ENCODE assay signal across 7 cellular contexts in the genomic region with DNA sequence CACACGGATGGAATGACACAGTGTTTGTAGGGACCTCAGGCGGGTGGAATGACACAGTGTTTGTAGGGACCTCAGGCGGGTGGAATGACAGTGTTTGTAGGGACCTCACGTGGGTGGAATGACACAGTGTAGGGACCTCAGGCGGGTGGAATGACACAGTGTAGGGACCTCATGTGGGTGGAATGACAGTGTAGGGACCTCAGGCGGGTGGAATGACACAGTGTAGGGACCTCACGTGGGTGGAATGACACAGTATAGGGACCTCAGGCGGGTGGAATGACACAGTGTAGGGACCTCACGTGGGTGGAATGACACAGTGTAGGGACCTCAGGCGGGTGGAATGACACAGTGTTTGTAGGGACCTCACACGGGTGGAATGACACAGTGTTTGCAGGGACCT. TPM values are rescaled to one million over a fixed set of nuclear protein-coding genes. Genes with fewer than 3 reads are reported as not detected.
DNase-seq lines count a peak whose midpoint lies in the region; ATAC-seq, FAIRE-seq and TF ChIP-seq lines count a peak whose summit lies in the region.
"Not testable (repeated sequence)": the region's sequence is repeated elsewhere in the genome, so short reads cannot be mapped to it uniquely, and the experiment has no call there.

No MANE protein-coding gene starts in this region.

- in situ Hi-C loops in K562 (cut with MboI), result not testable (repeated sequence)

- peaks cover 20% of the 10 kb centered on the region for H3K36me3 ChIP-seq in K562 (ENCODE audit: control insufficient read depth, insufficient read depth, low read length)

- not testable (repeated sequence) for H3K4me3 ChIP-seq in K562

- intact Hi-C loops in activated CD4-positive, alpha-beta T cell treated with anti-CD3 and anti-CD28 coated beads for 36 hours (cut with DNase I, micrococcal nuclease); activated T-helper 2 cell treated with anti-CD3 and anti-CD28 coated beads, Interferon-gamma antibody, Interleukin-2, Interleukin-4, amounts not matched to agents 10 μg/mL and 5 μg/mL and 100 μg/mL, durations not matched to agents 14 hours and 24 hours and 36 hours (cut with micrococcal nuclease); K562 (cut with micrococcal nuclease): not testable (repeated sequence)

- peak overlapping the region; percentile 59; the same call in 1 of the 3 replicates for H3K27ac ChIP-seq in K562 (ENCODE audit: extremely low read depth, low read depth, low read length)

- H3K4me2 ChIP-seq in K562 (ENCODE audit: insufficient read depth, low read length), result not testable (repeated sequence)

- H3K79me2 ChIP-seq in K562 (ENCODE audit: control insufficient read depth, insufficient read depth, low read length), result peaks cover 80% of the 10 kb centered on the region

- not testable (repeated sequence) for TF ChIP-seq EP300 in K562 (IDR thresholded peaks at IDR 0.05; ENCODE audit: low read length)

- ATAC-seq in activated CD4-positive, alpha-beta T cell treated with anti-CD3 and anti-CD28 coated beads for 36 hours; K562: not testable (repeated sequence)

- H3K4me3 Mint-ChIP-seq in activated CD4-positive, alpha-beta T cell treated with anti-CD3 and anti-CD28 coated beads for 36 hours; activated T-helper 2 cell treated with anti-CD3 and anti-CD28 coated beads, Interferon-gamma antibody, Interleukin-2, Interleukin-4, amounts not matched to agents 10 μg/mL and 5 μg/mL and 100 μg/mL, durations not matched to agents 14 hours and 24 hours and 36 hours (ENCODE audit: low read depth); stimulated activated naive CD8-positive, alpha-beta T cell treated with anti-CD3 and anti-CD28 coated beads, Interleukin-15, Interleukin-2, amounts not matched to agents 100 ng/mL and 50 ng/mL, for 24 hours: not testable (repeated sequence)
- peak overlapping the region; percentile 30 for H3K4me3 Mint-ChIP-seq in activated naive CD4-positive, alpha-beta T cell treated with anti-CD3 and anti-CD28 coated beads, Interleukin-2, amount 50 U/mL, for 24 hours

- CTCF ChIA-PET in activated CD4-positive, alpha-beta T cell treated with anti-CD3 and anti-CD28 coated beads for 36 hours (lab: Charles Lee); K562 (lab: Yijun Ruan, JAX; ENCODE audit: low intra/inter-chr PET ratio): not testable (repeated sequence)

- not testable (repeated sequence) for H3K9ac ChIP-seq in K562 (ENCODE audit: insufficient read depth in 1 of 2, low read depth in 2 of 2, low read length in 2 of 2)

- not testable (repeated sequence) for H3K27me3 ChIP-seq in K562 (ENCODE audit: control insufficient read depth in 2 of 2, insufficient read depth in 2 of 2, low read length in 2 of 2)

- not testable (repeated sequence) for TF ChIP-seq RAD21 in K562 (CRISPR knock-in tag; conservative IDR thresholded peaks at IDR 0.05 in 1 of 2, IDR thresholded peaks at IDR 0.05 in 1 of 2)

- TF ChIP-seq CTCF in K562 (IDR thresholded peaks at IDR 0.05 in 2 of 3, conservative IDR thresholded peaks at IDR 0.05 in 1 of 3; ENCODE audit: insufficient read depth in 2 of 3, low read depth in 1 of 3, low read length in 3 of 3), result not testable (repeated sequence)

- H3K4me1 Mint-ChIP-seq in activated CD4-positive, alpha-beta T cell treated with anti-CD3 and anti-CD28 coated beads for 36 hours, result peaks cover 78% of the 10 kb centered on the region
- H3K4me1 Mint-ChIP-seq in activated T-helper 2 cell treated with anti-CD3 and anti-CD28 coated beads, Interferon-gamma antibody, Interleukin-2, Interleukin-4, amounts not matched to agents 10 μg/mL and 5 μg/mL and 100 μg/mL, durations not matched to agents 14 hours and 24 hours and 36 hours (ENCODE audit: low read depth), result peaks cover 32% of the 10 kb centered on the region
- peaks cover 85% of the 10 kb centered on the region for H3K4me1 Mint-ChIP-seq in activated naive CD4-positive, alpha-beta T cell treated with anti-CD3 and anti-CD28 coated beads, Interleukin-2, amount 50 U/mL, for 24 hours
- peaks cover 74% of the 10 kb centered on the region for H3K4me1 Mint-ChIP-seq in stimulated activated naive CD8-positive, alpha-beta T cell treated with anti-CD3 and anti-CD28 coated beads, Interleukin-15, Interleukin-2, amounts not matched to agents 100 ng/mL and 50 ng/mL, for 24 hours (ENCODE audit: low read depth)

- not testable (repeated sequence) for H2AFZ ChIP-seq in K562 (ENCODE audit: low read depth, low read length)

- not testable (repeated sequence) for DNase-seq in activated CD4-positive, alpha-beta T cell treated with anti-CD3 and anti-CD28 coated beads for 36 hours; activated T-helper 2 cell treated with anti-CD3 and anti-CD28 coated beads, Interferon-gamma antibody, Interleukin-2, Interleukin-4, amounts not matched to agents 10 μg/mL and 5 μg/mL and 100 μg/mL, durations not matched to agents 14 hours and 24 hours and 36 hours (ENCODE audit: low spot score); K562 (ENCODE audit: extremely low read depth in 1 of 4, low spot score in 3 of 4)
- DNase-seq in activated CD8-positive, alpha-beta memory T cell treated with anti-CD3 and anti-CD28 coated beads, Interleukin-2, amount 50 U/mL, for 48 hours, result peak; percentile 49
- DNase-seq in stimulated activated CD4-positive, alpha-beta T cell treated with anti-CD3 and anti-CD28 coated beads, Interleukin-4, amount 100 ng/mL, for 24 hours, result peak; percentile 50

- not testable (repeated sequence) for H3K27me3 Mint-ChIP-seq in activated CD4-positive, alpha-beta T cell treated with anti-CD3 and anti-CD28 coated beads for 36 hours; activated T-helper 2 cell treated with anti-CD3 and anti-CD28 coated beads, Interferon-gamma antibody, Interleukin-2, Interleukin-4, amounts not matched to agents 10 μg/mL and 5 μg/mL and 100 μg/mL, durations not matched to agents 14 hours and 24 hours and 36 hours (ENCODE audit: low read depth); activated naive CD4-positive, alpha-beta T cell treated with anti-CD3 and anti-CD28 coated beads, Interleukin-2, amount 50 U/mL, for 24 hours; stimulated activated naive CD8-positive, alpha-beta T cell treated with anti-CD3 and anti-CD28 coated beads, Interleukin-15, Interleukin-2, amounts not matched to agents 100 ng/mL and 50 ng/mL, for 24 hours

- POLR2A ChIA-PET in activated CD4-positive, alpha-beta T cell treated with anti-CD3 and anti-CD28 coated beads for 36 hours (lab: Charles Lee); K562 (lab: Yijun Ruan, JAX): not testable (repeated sequence)

- not testable (repeated sequence) for H3K9me3 ChIP-seq in K562 (replicated peaks; ENCODE audit: control insufficient read depth, insufficient read depth, low read depth, low read length)

- H3K9me3 Mint-ChIP-seq in activated CD4-positive, alpha-beta T cell treated with anti-CD3 and anti-CD28 coated beads for 36 hours (ENCODE audit: low read depth), result peaks cover 27% of the 10 kb centered on the region
- H3K9me3 Mint-ChIP-seq in activated T-helper 2 cell treated with anti-CD3 and anti-CD28 coated beads, Interferon-gamma antibody, Interleukin-2, Interleukin-4, amounts not matched to agents 10 μg/mL and 5 μg/mL and 100 μg/mL, durations not matched to agents 14 hours and 24 hours and 36 hours, result peaks cover 41% of the 10 kb centered on the region
- not testable (repeated sequence) for H3K9me3 Mint-ChIP-seq in activated naive CD4-positive, alpha-beta T cell treated with anti-CD3 and anti-CD28 coated beads, Interleukin-2, amount 50 U/mL, for 24 hours
- peaks cover 22% of the 10 kb centered on the region for H3K9me3 Mint-ChIP-seq in stimulated activated naive CD8-positive, alpha-beta T cell treated with anti-CD3 and anti-CD28 coated beads, Interleukin-15, Interleukin-2, amounts not matched to agents 100 ng/mL and 50 ng/mL, for 24 hours

- H3K36me3 Mint-ChIP-seq in activated CD4-positive, alpha-beta T cell treated with anti-CD3 and anti-CD28 coated beads for 36 hours (ENCODE audit: low read depth), result peaks cover 67% of the 10 kb centered on the region
- peaks cover 89% of the 10 kb centered on the region for H3K36me3 Mint-ChIP-seq in activated T-helper 2 cell treated with anti-CD3 and anti-CD28 coated beads, Interferon-gamma antibody, Interleukin-2, Interleukin-4, amounts not matched to agents 10 μg/mL and 5 μg/mL and 100 μg/mL, durations not matched to agents 14 hours and 24 hours and 36 hours (ENCODE audit: low read depth)
- peaks cover 24% of the 10 kb centered on the region for H3K36me3 Mint-ChIP-seq in activated naive CD4-positive, alpha-beta T cell treated with anti-CD3 and anti-CD28 coated beads, Interleukin-2, amount 50 U/mL, for 24 hours
- H3K36me3 Mint-ChIP-seq in stimulated activated naive CD8-positive, alpha-beta T cell treated with anti-CD3 and anti-CD28 coated beads, Interleukin-15, Interleukin-2, amounts not matched to agents 100 ng/mL and 50 ng/mL, for 24 hours (ENCODE audit: low read depth), result peaks cover 71% of the 10 kb centered on the region

- TF ChIP-seq POLR2A in K562 (conservative IDR thresholded peaks at IDR 0.05), result not testable (repeated sequence)

- H3K27ac Mint-ChIP-seq in activated CD4-positive, alpha-beta T cell treated with anti-CD3 and anti-CD28 coated beads for 36 hours, result peak overlapping the region; percentile 80
- H3K27ac Mint-ChIP-seq in activated T-helper 2 cell treated with anti-CD3 and anti-CD28 coated beads, Interferon-gamma antibody, Interleukin-2, Interleukin-4, amounts not matched to agents 10 μg/mL and 5 μg/mL and 100 μg/mL, durations not matched to agents 14 hours and 24 hours and 36 hours, result peak overlapping the region; percentile 86
- H3K27ac Mint-ChIP-seq in activated naive CD4-positive, alpha-beta T cell treated with anti-CD3 and anti-CD28 coated beads, Interleukin-2, amount 50 U/mL, for 24 hours, result peak overlapping the region; percentile 87
- peak overlapping the region; percentile 88 for H3K27ac Mint-ChIP-seq in stimulated activated naive CD8-positive, alpha-beta T cell treated with anti-CD3 and anti-CD28 coated beads, Interleukin-15, Interleukin-2, amounts not matched to agents 100 ng/mL and 50 ng/mL, for 24 hours

- not testable (repeated sequence) for H3K9me1 ChIP-seq in K562 (ENCODE audit: control insufficient read depth, insufficient read depth, low read length)

- not testable (repeated sequence) for H4K20me1 ChIP-seq in K562 (replicated peaks; ENCODE audit: control insufficient read depth, insufficient read depth, low read length)

- BruUV-seq in K562 (replicated peaks; lab: Mats Ljungman, UMichigan), result not testable (repeated sequence)

- FAIRE-seq in K562 (lab: Jason Lieb, UNC), result not testable (repeated sequence)

- peaks cover 10 to 57% of the 10 kb centered on the region in 2 experiments for H3K4me1 ChIP-seq in K562 (replicated peaks in 1 of 2; ENCODE audit: control insufficient read depth in 2 of 2, insufficient read depth in 2 of 2, low read length in 2 of 2)

- WGBS in K562 (ENCODE audit: insufficient coverage, low coverage, missing lambda C conversion rate), result no CpG with 5 or more reads among the region's 11 CpGs

RNA-seq across cellular contexts. Expression of gene PPP2R2D, which starts 16.7 kb away (rescaled TPM):
- total RNA-seq in activated CD4-positive, alpha-beta T cell treated with anti-CD3 and anti-CD28 coated beads for 36 hours, result 10 to 100 TPM; 30.0 to 39.3 TPM
- total RNA-seq in activated T-helper 2 cell treated with anti-CD3 and anti-CD28 coated beads, Interferon-gamma antibody, Interleukin-2, Interleukin-4, amounts not matched to agents 10 μg/mL and 5 μg/mL and 100 μg/mL, durations not matched to agents 14 hours and 24 hours and 36 hours, result 32.0 and 33.7 TPM in 2 replicates
- total RNA-seq in K562 (2011; cell fraction: chromatin; rRNA removed; ENCODE audit: low replicate concordance), result 76.3 and 99.7 TPM in 2 replicates
- total RNA-seq in K562 (2011; cell fraction: nucleolus; rRNA removed), result 34.7 and 41.2 TPM in 2 replicates
- total RNA-seq in K562 (2011; cell fraction: nucleoplasm; rRNA removed), result 42.2 and 48.0 TPM in 2 replicates
- total RNA-seq in K562 (2014; rRNA removed), result 26.8 and 28.0 TPM in 2 replicates
- total RNA-seq in K562 (2014; rRNA removed; fragmentation: Illumina TruSeq; extraction: Trizol), result 22.2 and 23.9 TPM in 2 replicates
- 32.0 and 32.5 TPM in 2 replicates for total RNA-seq in K562 (2015; rRNA removed; fragmentation: Illumina TruSeq; extraction: Trizol)
- total RNA-seq in K562 (2021), result 29.9 and 31.3 TPM in 2 replicates
- polyA plus RNA-seq in K562 (2011; rRNA removed), result 31.2 and 37.0 TPM in 2 replicates
- 30.3 TPM in 2 replicates for polyA plus RNA-seq in K562 (2011; cell fraction: cytosol; rRNA removed)
- 59.2 and 67.7 TPM in 2 replicates for polyA plus RNA-seq in K562 (2011; cell fraction: nucleus; rRNA removed)
- 25.0 and 26.8 TPM in 2 replicates for polyA plus RNA-seq in K562 (2012)
- polyA plus RNA-seq in K562 (2014; fragmentation: Illumina TruSeq; extraction: Trizol), result 23.6 and 26.8 TPM in 2 replicates
- polyA plus RNA-seq in K562 (2014; fragmentation: Nextera tagmentation; extraction: Ambion mirVana), result 1 to 10 TPM; 1.9 to 5.1 TPM
- polyA plus RNA-seq in K562 (2014; rRNA removed), result 35.1 and 35.6 TPM in 2 replicates
- 35.7 and 36.8 TPM in 2 replicates for polyA minus RNA-seq in K562 (2011; rRNA and poly(A)+ RNA removed)
- polyA minus RNA-seq in K562 (2011; cell fraction: cytosol; rRNA and poly(A)+ RNA removed), result 19.0 and 19.1 TPM in 2 replicates
- polyA minus RNA-seq in K562 (2011; cell fraction: nucleus; rRNA and poly(A)+ RNA removed), result 24.1 and 29.9 TPM in 2 replicates
